Comparison of ENCODE assay signal across 8 cellular contexts in the genomic region with DNA sequence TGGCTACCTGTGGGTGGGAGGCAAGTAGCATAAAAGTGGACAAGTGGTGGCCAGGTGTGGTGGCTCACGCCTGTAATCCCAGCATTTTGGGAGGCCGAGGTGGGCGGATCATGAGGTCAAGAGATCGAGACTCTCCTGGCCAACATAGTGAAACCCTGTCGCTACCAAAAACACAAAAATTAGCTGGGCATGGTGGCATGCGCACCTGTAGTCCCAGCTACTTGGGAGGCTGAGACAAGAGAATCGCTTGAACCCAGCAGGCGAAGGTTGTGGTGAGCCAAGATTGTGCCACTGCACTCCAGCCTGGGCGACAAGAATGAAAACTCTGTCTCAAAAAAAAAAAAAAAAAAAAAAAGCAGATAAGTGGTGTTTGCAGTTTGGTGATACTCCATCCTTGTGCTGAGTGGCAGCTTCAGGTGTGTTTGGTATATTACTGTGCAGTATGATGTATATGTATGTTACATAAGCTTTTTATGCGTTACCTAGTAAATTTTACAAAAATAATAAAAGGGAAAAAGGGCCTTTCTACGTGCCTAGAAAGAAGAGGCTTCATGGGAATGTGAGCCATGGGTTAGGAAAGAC. TPM values are rescaled to one million over a fixed set of nuclear protein-coding genes. Genes with fewer than 3 reads are reported as not detected.
DNase-seq lines count a peak whose midpoint lies in the region; ATAC-seq and TF ChIP-seq lines count a peak whose summit lies in the region.

No MANE protein-coding gene starts in this region.

- H3K4me3 ChIP-seq in right cardiac atrium (ENCODE audit: low read length) (peak overlapping the region; percentile 57), lower lobe of right lung (peak overlapping the region; percentile 64), vagina (peak overlapping the region; percentile 32 to 46)

- CTCF ChIA-PET in WTC11 (lab: Charles Lee): interaction anchor here (1.1 to 2.1 kb wide), 7 partner anchors 9 to 115 kb away, joined by 4 to 15 read pairs (median 8); a partner anchor contains a TSS

- POLR2A ChIA-PET in WTC11 (lab: Charles Lee): interaction anchor here (0.7 kb wide), 1 partner anchor 30 kb away, joined by 6 read pairs; no protein-coding TSS in a partner anchor

- no peaks in the 10 kb centered on the region for H3K9me3 ChIP-seq in right cardiac atrium (ENCODE audit: control insufficient read depth, low read length)
- H3K9me3 ChIP-seq in lower lobe of right lung: no peaks in the 10 kb centered on the region
- H3K9me3 ChIP-seq in vagina: no peaks in the 10 kb centered on the region

- peaks cover 5% of the 10 kb centered on the region for H3K9me3 Mint-ChIP-seq in WTC11

- DNase-seq in right cardiac atrium (no peak), left ventricle myocardium superior (no peak), WTC11 (ENCODE audit: low spot score) (no peak), lower lobe of right lung (no peak), vagina (ENCODE audit: extremely low spot score in 2 of 2) (no peak), HPDE6-E6E7 (ENCODE audit: extremely low spot score) (no peak), NCI-H146 (lab: John Stamatoyannopoulos, UW) (no peak), foreskin keratinocyte (no peak)

- no peaks in the 10 kb centered on the region for H3K36me3 Mint-ChIP-seq in WTC11

- H3K36me3 ChIP-seq in lower lobe of right lung: no peaks in the 10 kb centered on the region
- H3K36me3 ChIP-seq in vagina: no peaks in the 10 kb centered on the region

- peaks cover 4% of the 10 kb centered on the region for H3K4me1 ChIP-seq in right cardiac atrium (ENCODE audit: control insufficient read depth, insufficient read depth, low read length)
- peaks cover 52% of the 10 kb centered on the region for H3K4me1 ChIP-seq in lower lobe of right lung
- H3K4me1 ChIP-seq in vagina: peaks cover 7% of the 10 kb centered on the region
- no peaks in the 10 kb centered on the region for H3K4me1 ChIP-seq in foreskin keratinocyte

- TF ChIP-seq POLR2A in vagina (IDR thresholded peaks at IDR 0.05): no peak

- H3K27me3 ChIP-seq in right cardiac atrium (ENCODE audit: control insufficient read depth, insufficient read depth): no peaks in the 10 kb centered on the region
- no peaks in the 10 kb centered on the region for H3K27me3 ChIP-seq in lower lobe of right lung (ENCODE audit: low read depth)
- H3K27me3 ChIP-seq in vagina: no peaks in the 10 kb centered on the region
- H3K27me3 ChIP-seq in foreskin keratinocyte: no peaks in the 10 kb centered on the region

- H3K27me3 Mint-ChIP-seq in WTC11 (ENCODE audit: low read depth): peaks cover 2% of the 10 kb centered on the region; the same call in 1 of the 2 replicates

- peaks cover 10% of the 10 kb centered on the region for H3K4me1 Mint-ChIP-seq in WTC11

- no peak overlapping the region for H3K27ac Mint-ChIP-seq in WTC11

- intact Hi-C loops in right cardiac atrium (cut with DNase I): loop anchor here (5.0 to 10.0 kb wide), 4 partner anchors 95 to 265 kb away; a partner anchor contains a TSS
- intact Hi-C loops in left ventricle myocardium superior (cut with micrococcal nuclease): no loop called here
- intact Hi-C loops in lower lobe of right lung (cut with DNase I): loop anchor here (10.0 kb wide), 1 partner anchor 115 kb away; a partner anchor contains a TSS
- intact Hi-C loops in vagina (cut with DNase I): loop anchor here (10.0 kb wide), 1 partner anchor 105 kb away; a partner anchor contains a TSS

- TF ChIP-seq CTCF in WTC11 (IDR thresholded peaks at IDR 0.05): no peak
- TF ChIP-seq CTCF in lower lobe of right lung (IDR thresholded peaks at IDR 0.05): no peak
- no peak for TF ChIP-seq CTCF in vagina (IDR thresholded peaks at IDR 0.05)
- no peak for TF ChIP-seq CTCF in foreskin keratinocyte (conservative IDR thresholded peaks at IDR 0.05)

- ATAC-seq in right cardiac atrium (no peak), left ventricle myocardium superior (no peak), WTC11 (no peak), lower lobe of right lung (no peak), foreskin keratinocyte (no peak)

- H3K27ac ChIP-seq in right cardiac atrium (ENCODE audit: low read length): peak overlapping the region; percentile 77
- peak overlapping the region; percentile 84 for H3K27ac ChIP-seq in lower lobe of right lung
- H3K27ac ChIP-seq in vagina: peak overlapping the region; percentile 75
- H3K27ac ChIP-seq in foreskin keratinocyte: no peak overlapping the region

- 70% methylated on average over 11 of the region's 11 CpGs for WGBS in right cardiac atrium

- peak overlapping the region; percentile 41; the same call in 1 of the 2 replicates for H3K4me3 Mint-ChIP-seq in WTC11

TF ChIP-seq in WTC11, 78 proteins besides CTCF, POLR2A, EP300 and RAD21:
- TF ChIP-seq TP53 (CRISPR knock-in tag; IDR thresholded peaks at IDR 0.05) (no peak), NFE2L1 (CRISPR knock-in tag; IDR thresholded peaks at IDR 0.05) (no peak)
TF ChIP-seq in WTC11: peak in this region for 0.

RNA-seq across cellular contexts. Expression of a gene that starts 0.9 kb away (rescaled TPM):
- total RNA-seq in right cardiac atrium (10 to 100 TPM; 17.6 to 31.7 (median 26.3) TPM), left ventricle myocardium superior (30.6 TPM), WTC11 (2021) (0.33 to 0.57 TPM (median 0.44 TPM) in 3 replicates), lower lobe of right lung (69.2 TPM), vagina (55.7 TPM), foreskin keratinocyte (0.14 and 0.48 TPM in 2 replicates)
- polyA plus RNA-seq in right cardiac atrium (50.3 TPM), foreskin keratinocyte (0.46 and 0.54 TPM in 2 replicates)

RNA-seq across cellular contexts. Expression of a gene that starts 21.4 kb away (rescaled TPM):
- total RNA-seq in right cardiac atrium: under 1 TPM in 3 of 4 donors, not detected in 1; 0.11 to 0.25 (median 0.15) TPM
- polyA plus RNA-seq in right cardiac atrium: 0.45 TPM
- total RNA-seq in left ventricle myocardium superior: 0.20 TPM
- total RNA-seq in WTC11 (2021): 0.64 to 1.1 TPM (median 0.85 TPM) in 3 replicates
- 11.3 TPM for total RNA-seq in lower lobe of right lung
- not detected for total RNA-seq in vagina
- total RNA-seq in foreskin keratinocyte: 0.03 TPM in 1 of 2 replicates, not detected in the other
- polyA plus RNA-seq in foreskin keratinocyte: 0.03 and 0.06 TPM in 2 replicates

RNA-seq across cellular contexts. Expression of a gene that starts 46.9 kb away (rescaled TPM):
- total RNA-seq in right cardiac atrium (1 to 10 TPM; 1.7 to 5.8 (median 3.0) TPM), left ventricle myocardium superior (0.32 TPM), WTC11 (2021) (5.2 to 5.8 TPM (median 5.5 TPM) in 3 replicates), lower lobe of right lung (0.18 TPM), vagina (0.98 TPM), foreskin keratinocyte (not detected in 2 replicates)
- polyA plus RNA-seq in right cardiac atrium (1.6 TPM), foreskin keratinocyte (not detected in 2 replicates)

Comparison
In these comparisons a context has a peak if more than half of its experiments do, and no peak if none do; other contexts are left out.
1. RNA of a gene that starts 0.9 kb away (total RNA-seq): 69.2 TPM in lower lobe of right lung (single experiment), 55.7 TPM in vagina (single experiment), 30.6 TPM in left ventricle myocardium superior (single experiment) and 17.6 to 31.7 TPM in right cardiac atrium; 0.33 to 0.57 TPM in WTC11 and 0.14 to 0.48 TPM in foreskin keratinocyte; every median in the first group is over 10 times any median in the second.
2. Peak in every context shown above with its lines, with median percentiles within 50 percentile points of each other: H3K4me3 ChIP-seq.